In the genomic region with DNA sequence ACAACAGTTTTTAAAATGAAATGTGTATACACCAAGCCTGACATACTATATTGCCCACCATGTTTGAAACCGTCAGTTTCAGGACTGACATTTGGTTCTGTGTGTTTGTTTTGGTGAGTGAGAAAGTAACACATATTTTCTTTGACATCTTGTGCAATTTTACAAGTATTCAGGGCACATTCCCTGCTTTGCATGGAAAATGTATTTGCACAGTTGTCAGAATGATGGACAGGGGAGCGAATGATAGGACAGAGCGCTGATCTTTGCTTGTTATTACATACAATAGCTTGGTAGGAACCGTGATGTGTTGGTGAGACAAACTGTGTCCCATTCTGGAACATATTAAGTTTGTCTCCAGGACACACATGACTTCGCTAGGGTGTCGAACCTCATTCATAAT, we compare ENCODE assay signal across 26 cellular contexts.
"Had no signal": no experiment of that assay in that cellular context is flagged by ENCODE, and none has a peak within 500 bp of the region (broad histone marks: within the 10 kb centered on the region; RNA-seq: fewer than 3 reads in every experiment).

No MANE protein-coding gene starts in this region.

- H3K4me3 ChIP-seq: adrenal gland, ascending aorta, esophagus squamous epithelium, gastroesophageal sphincter had no signal

- DNase-seq: activated CD4-positive, alpha-beta memory T cell treated with anti-CD3 and anti-CD28 coated beads for 36 hours; activated CD4-positive, alpha-beta T cell treated with anti-CD3 and anti-CD28 coated beads for 36 hours; activated CD4-positive, alpha-beta T cell treated with anti-CD3 and anti-CD28 coated beads, Interleukin-2, amount 10 ng/mL, durations not matched to agents 24 days and 14 days; activated CD4-positive, CD25-positive, alpha-beta regulatory T cell; activated CD4-positive, CD25-positive, alpha-beta regulatory T cell treated with anti-CD3 and anti-CD28 coated beads, Interleukin-2, amount 50 U/mL, for 72 hours; activated CD8-positive, alpha-beta memory T cell treated with anti-CD3 and anti-CD28 coated beads, Interleukin-2, amount 10 ng/mL, durations not matched to agents 7 days and 5 days; activated CD8-positive, alpha-beta memory T cell treated with anti-CD3 and anti-CD28 coated beads, Interleukin-2, amount 50 U/mL, for 4 hours; activated CD8-positive, alpha-beta T cell treated with anti-CD3 and anti-CD28 coated beads, Interleukin-2, amount 10 ng/mL, durations not matched to agents 7 days and 5 days; activated effector memory CD4-positive, alpha-beta T cell treated with anti-CD3 and anti-CD28 coated beads, Interleukin-2, amount 50 U/mL, for 16 hours; activated naive CD4-positive, alpha-beta T cell treated with anti-CD3 and anti-CD28 coated beads for 36 hours; activated naive CD8-positive, alpha-beta T cell treated with anti-CD3 and anti-CD28 coated beads for 36 hours; activated naive CD8-positive, alpha-beta T cell treated with anti-CD3 and anti-CD28 coated beads, Interleukin-2, amount 50 U/mL, for 24 hours; activated T-cell treated with anti-CD3 and anti-CD28 coated beads, Interleukin-2, amount 50 U/mL, for 1 hour; activated T-cell treated with anti-CD3 and anti-CD28 coated beads, Interleukin-2, amount 50 U/mL, for 48 hours; adrenal gland; amygdala; cortex of kidney; dermis blood vessel endothelial cell; effector CD4-positive, alpha-beta T cell; effector memory CD8-positive, alpha-beta T cell; erythroblast; esophagus squamous epithelium; foreskin melanocyte; T-helper 2 cell had no signal

- H3K27me3 ChIP-seq: adrenal gland, ascending aorta, gastroesophageal sphincter had no signal

- ATAC-seq: activated CD4-positive, alpha-beta T cell treated with anti-CD3 and anti-CD28 coated beads for 36 hours; activated CD8-positive, alpha-beta memory T cell treated with anti-CD3 and anti-CD28 coated beads, Interleukin-2, amount 10 ng/mL, durations not matched to agents 7 days and 5 days; activated CD8-positive, alpha-beta T cell treated with anti-CD3 and anti-CD28 coated beads, Interleukin-2, amount 10 ng/mL, durations not matched to agents 7 days and 5 days; activated naive CD8-positive, alpha-beta T cell treated with anti-CD3 and anti-CD28 coated beads, Interleukin-2, amount 50 U/mL, for 24 hours; effector memory CD8-positive, alpha-beta T cell; gastroesophageal sphincter had no signal

- H3K9me3 ChIP-seq: adrenal gland, ascending aorta, esophagus squamous epithelium had no signal

- H3K4me1 ChIP-seq: adrenal gland, ascending aorta, esophagus squamous epithelium, gastroesophageal sphincter had no signal

- H3K27ac ChIP-seq: adrenal gland, ascending aorta, esophagus squamous epithelium, gastroesophageal sphincter had no signal

- H3K36me3 ChIP-seq: adrenal gland, ascending aorta, esophagus squamous epithelium, gastroesophageal sphincter had no signal
